19 cellular contexts compared by ENCODE assay signal in genomic region chr2:83386559-83386958, GRCh38.
DNase-seq lines count a peak whose midpoint lies in the region; ATAC-seq and TF ChIP-seq lines count a peak whose summit lies in the region.
"Had no signal": no experiment of that assay in that cellular context is flagged by ENCODE, and none has a peak within 500 bp of the region (broad histone marks: within the 10 kb centered on the region; RNA-seq: fewer than 3 reads in every experiment).

No MANE protein-coding gene starts in this region.

- H3K4me3 ChIP-seq in HCT116 (replicated peaks in 1 of 2; ENCODE audit: low read depth in 1 of 2, low read length in 2 of 2) (no peak overlapping the region), foreskin fibroblast (ENCODE audit: low read depth in 1 of 2, low read length in 2 of 2) (no peak overlapping the region), MG63 (no peak overlapping the region)
- H3K4me3 ChIP-seq: BLaER1, GM23338 had no signal

- peak overlapping the region; percentile 13 for H2AFZ ChIP-seq in HCT116 (ENCODE audit: low read depth, low read length, poor library complexity, severe bottlenecking)
- H2AFZ ChIP-seq: GM23338 had no signal

- H3K79me2 ChIP-seq in HCT116 (ENCODE audit: insufficient read depth, low read length): no peaks in the 10 kb centered on the region

- H3K4me1 Mint-ChIP-seq in progenitor cell of endocrine pancreas (ENCODE audit: low read depth): peaks cover 1% of the 10 kb centered on the region
- H3K4me1 Mint-ChIP-seq: CD4-positive, alpha-beta memory T cell had no signal

- TF ChIP-seq POLR2A in HCT116 (IDR thresholded peaks at IDR 0.05; ENCODE audit: borderline replicate concordance, extremely low read depth, insufficient read depth, insufficient read length): no peak

- DNase-seq in EL (peak; percentile 58), HCT116 (ENCODE audit: low read depth, low spot score) (no peak), foreskin fibroblast (peak; percentile 11 to 16), anterior cingulate cortex (lab: John Stamatoyannopoulos, UW) (no peak), cerebellar nuclear complex (lab: John Stamatoyannopoulos, UW) (no peak), progenitor cell of endocrine pancreas (ENCODE audit: low spot score, unreplicated experiment) (no peak), MG63 (no peak)
- DNase-seq: ACHN; CD4-positive, alpha-beta memory T cell; DND-41; GDM1; HCEC 1CT; HFFc6; Kasumi-1; KG1 had no signal

- H3K36me3 Mint-ChIP-seq in progenitor cell of endocrine pancreas (ENCODE audit: insufficient read depth): no peaks in the 10 kb centered on the region
- H3K36me3 Mint-ChIP-seq: CD14-positive monocyte; CD4-positive, alpha-beta memory T cell had no signal

- no peaks in the 10 kb centered on the region for H4K20me1 ChIP-seq in HCT116 (ENCODE audit: insufficient read depth)
- H4K20me1 ChIP-seq: BLaER1 had no signal

- POLR2A ChIA-PET in HCT116 (lab: Charles Lee): no interaction called here

- H3K27me3 Mint-ChIP-seq in progenitor cell of endocrine pancreas: no peaks in the 10 kb centered on the region
- H3K27me3 Mint-ChIP-seq: CD4-positive, alpha-beta memory T cell had no signal

- H3K27me3 ChIP-seq in HCT116 (ENCODE audit: insufficient read depth, low read length) (no peaks in the 10 kb centered on the region), MG63 (no peaks in the 10 kb centered on the region)
- H3K27me3 ChIP-seq: BLaER1 had no signal

- TF ChIP-seq CTCF in HCT116 (IDR thresholded peaks at IDR 0.05 in 2 of 3, conservative IDR thresholded peaks at IDR 0.05 in 1 of 3; ENCODE audit: borderline replicate concordance in 1 of 3, insufficient read depth in 1 of 3, low read depth in 2 of 3, low read length in 2 of 3) (no peak), foreskin fibroblast (IDR thresholded peaks at IDR 0.05; ENCODE audit: low read depth, low read length) (no peak), progenitor cell of endocrine pancreas (IDR thresholded peaks at IDR 0.05; ENCODE audit: unreplicated experiment) (no peak)

- H3K9me2 ChIP-seq in HCT116 (ENCODE audit: insufficient read depth): no peaks in the 10 kb centered on the region; the same call in 1 of the 2 replicates

- BruUV-seq in HCT116 (replicated peaks; lab: Mats Ljungman, UMichigan): no TSS peak

- H3K36me3 ChIP-seq in HCT116 (ENCODE audit: control insufficient read depth in 1 of 2, insufficient read depth in 2 of 2, low read length in 2 of 2) (no peaks in the 10 kb centered on the region), MG63 (no peaks in the 10 kb centered on the region)
- H3K36me3 ChIP-seq: BLaER1 had no signal

- TF ChIP-seq RAD21 in HCT116 (IDR thresholded peaks at IDR 0.05; ENCODE audit: low read depth): no peak

- no peak overlapping the region for H3K27ac Mint-ChIP-seq in progenitor cell of endocrine pancreas
- H3K27ac Mint-ChIP-seq: CD14-positive monocyte; CD4-positive, alpha-beta memory T cell; GM23338; HFFc6 had no signal

- H3K9me3 Mint-ChIP-seq in progenitor cell of endocrine pancreas (ENCODE audit: low read depth): peaks cover 1% of the 10 kb centered on the region

- no peak for ATAC-seq in HCT116
- ATAC-seq: GM23338, HepG2 had no signal

- H3K4me1 ChIP-seq in HCT116 (ENCODE audit: control insufficient read depth in 1 of 2, insufficient read depth in 2 of 2, low read length in 2 of 2): no peaks in the 10 kb centered on the region
- H3K4me1 ChIP-seq: BLaER1 had no signal

- H3K27ac ChIP-seq in HCT116 (ENCODE audit: low read depth, low read length): no peak overlapping the region
- H3K27ac ChIP-seq: BLaER1 had no signal

- no peaks in the 10 kb centered on the region for H3K9me3 ChIP-seq in HCT116 (ENCODE audit: control insufficient read depth in 1 of 2, insufficient read depth in 1 of 2, low read depth in 1 of 2, low read length in 2 of 2)
- no peaks in the 10 kb centered on the region for H3K9me3 ChIP-seq in MG63
- H3K9me3 ChIP-seq: BLaER1 had no signal

- RAD21 ChIA-PET in HCT116 (lab: Charles Lee; ENCODE audit: low non-redundant PET in 1 of 2, low total read pairs in 2 of 2, uncharacterized antibody in 2 of 2, unreplicated experiment in 2 of 2): no interaction called here

- H3K4me2 ChIP-seq in HCT116 (ENCODE audit: low read length): no peak overlapping the region
- H3K4me2 ChIP-seq: BLaER1, GM23338 had no signal

- intact Hi-C loops in HCT116 (cut with micrococcal nuclease): no loop called here

- CTCF ChIA-PET in HCT116 (lab: Charles Lee): no interaction called here

- H3K9ac ChIP-seq in HCT116 (ENCODE audit: low read length): no peak overlapping the region
- H3K9ac ChIP-seq: BLaER1 had no signal

- H3K4me3 Mint-ChIP-seq in progenitor cell of endocrine pancreas (ENCODE audit: low read depth): no peak overlapping the region
- H3K4me3 Mint-ChIP-seq: CD14-positive monocyte; CD4-positive, alpha-beta memory T cell; GM23338; HFFc6 had no signal

TF ChIP-seq in HCT116, 20 proteins besides CTCF, POLR2A, EP300 and RAD21:
- no peak for TF ChIP-seq FOSL1 (IDR thresholded peaks at IDR 0.05; ENCODE audit: low read depth)
- TF ChIP-seq, protein P1, sequence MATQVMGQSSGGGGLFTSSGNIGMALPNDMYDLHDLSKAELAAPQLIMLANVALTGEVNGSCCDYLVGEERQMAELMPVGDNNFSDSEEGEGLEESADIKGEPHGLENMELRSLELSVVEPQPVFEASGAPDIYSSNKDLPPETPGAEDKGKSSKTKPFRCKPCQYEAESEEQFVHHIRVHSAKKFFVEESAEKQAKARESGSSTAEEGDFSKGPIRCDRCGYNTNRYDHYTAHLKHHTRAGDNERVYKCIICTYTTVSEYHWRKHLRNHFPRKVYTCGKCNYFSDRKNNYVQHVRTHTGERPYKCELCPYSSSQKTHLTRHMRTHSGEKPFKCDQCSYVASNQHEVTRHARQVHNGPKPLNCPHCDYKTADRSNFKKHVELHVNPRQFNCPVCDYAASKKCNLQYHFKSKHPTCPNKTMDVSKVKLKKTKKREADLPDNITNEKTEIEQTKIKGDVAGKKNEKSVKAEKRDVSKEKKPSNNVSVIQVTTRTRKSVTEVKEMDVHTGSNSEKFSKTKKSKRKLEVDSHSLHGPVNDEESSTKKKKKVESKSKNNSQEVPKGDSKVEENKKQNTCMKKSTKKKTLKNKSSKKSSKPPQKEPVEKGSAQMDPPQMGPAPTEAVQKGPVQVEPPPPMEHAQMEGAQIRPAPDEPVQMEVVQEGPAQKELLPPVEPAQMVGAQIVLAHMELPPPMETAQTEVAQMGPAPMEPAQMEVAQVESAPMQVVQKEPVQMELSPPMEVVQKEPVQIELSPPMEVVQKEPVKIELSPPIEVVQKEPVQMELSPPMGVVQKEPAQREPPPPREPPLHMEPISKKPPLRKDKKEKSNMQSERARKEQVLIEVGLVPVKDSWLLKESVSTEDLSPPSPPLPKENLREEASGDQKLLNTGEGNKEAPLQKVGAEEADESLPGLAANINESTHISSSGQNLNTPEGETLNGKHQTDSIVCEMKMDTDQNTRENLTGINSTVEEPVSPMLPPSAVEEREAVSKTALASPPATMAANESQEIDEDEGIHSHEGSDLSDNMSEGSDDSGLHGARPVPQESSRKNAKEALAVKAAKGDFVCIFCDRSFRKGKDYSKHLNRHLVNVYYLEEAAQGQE (IDR thresholded peaks at IDR 0.05; ENCODE audit: low read depth): no peak
- TF ChIP-seq EZH2phosphoT487 (IDR thresholded peaks at IDR 0.05; ENCODE audit: borderline replicate concordance): no peak
- no peak for TF ChIP-seq JUND (IDR thresholded peaks at IDR 0.05)
- no peak for TF ChIP-seq TCF7L2 (IDR thresholded peaks at IDR 0.05; ENCODE audit: borderline replicate concordance, extremely low read depth, insufficient read depth, insufficient read length)
- no peak for TF ChIP-seq ATF3 (IDR thresholded peaks at IDR 0.05)
- no peak for TF ChIP-seq MAX (IDR thresholded peaks at IDR 0.05)

Comparison
In these comparisons a context has a peak if more than half of its experiments do, and no peak if none do; other contexts are left out.
1. DNase-seq: peak in EL (single experiment) and foreskin fibroblast (2 of 2); none in HCT116 (single experiment), anterior cingulate cortex (0 of 58), cerebellar nuclear complex (0 of 2), progenitor cell of endocrine pancreas (single experiment) and MG63 (single experiment).